Comparison of ENCODE assay signal across 8 cellular contexts in the genomic region with DNA sequence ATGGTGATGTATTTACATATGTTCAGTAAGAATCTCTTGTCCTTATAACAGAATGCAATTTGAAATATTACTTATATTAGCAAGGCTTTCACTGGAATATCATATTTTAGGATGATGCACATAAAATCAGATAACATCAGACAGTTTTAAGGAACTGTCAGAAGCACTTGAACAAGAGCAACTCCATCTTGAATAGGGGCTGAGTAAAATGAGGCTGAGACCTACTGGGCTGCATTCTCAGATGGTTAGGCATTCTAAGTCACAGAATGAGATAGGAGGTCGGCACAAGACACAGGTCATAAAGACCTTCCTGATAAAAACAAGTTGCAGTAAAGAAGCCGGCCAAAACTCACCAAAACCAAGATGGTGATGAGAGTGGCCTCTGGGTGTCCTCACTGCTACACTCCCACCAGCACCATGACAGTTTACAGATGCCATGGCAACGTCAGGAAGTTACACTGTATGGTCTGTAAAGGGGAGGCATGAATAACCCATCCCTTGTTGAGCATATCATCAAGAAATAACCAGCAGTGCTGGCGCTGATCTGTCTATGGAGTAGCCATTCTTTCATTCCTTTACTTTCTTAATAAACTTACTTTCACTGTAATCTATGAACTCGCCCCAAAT. TPM values are rescaled to one million over a fixed set of nuclear protein-coding genes. Genes with fewer than 3 reads are reported as not detected.
DNase-seq lines count a peak whose midpoint lies in the region; ATAC-seq, FAIRE-seq and TF ChIP-seq lines count a peak whose summit lies in the region.
"Had no signal": no experiment of that assay in that cellular context is flagged by ENCODE, and none has a peak within 500 bp of the region (broad histone marks: within the 10 kb centered on the region; RNA-seq: fewer than 3 reads in every experiment).

No MANE protein-coding gene starts in this region.

- H3K27me3 Mint-ChIP-seq in activated naive CD8-positive, alpha-beta T cell treated with anti-CD3 and anti-CD28 coated beads, Interleukin-2, amount 50 U/mL, for 24 hours = no peaks in the 10 kb centered on the region
- no peaks in the 10 kb centered on the region for H3K27me3 Mint-ChIP-seq in neural progenitor cell (ENCODE audit: insufficient read depth, low read depth)

- no peak overlapping the region for H2AFZ ChIP-seq in neural progenitor cell (replicated peaks)

- H3K4me1 ChIP-seq in neural progenitor cell (peaks cover 7% of the 10 kb centered on the region), esophagus squamous epithelium (no peaks in the 10 kb centered on the region)

- no peak for TF ChIP-seq POLR2A in GM12891 (IDR thresholded peaks at IDR 0.05; ENCODE audit: low read depth, low read length)
- TF ChIP-seq POLR2A in NB4 (IDR thresholded peaks at IDR 0.05; ENCODE audit: extremely low read depth, insufficient read length) = no peak
- no peak for TF ChIP-seq POLR2A in esophagus squamous epithelium (IDR thresholded peaks at IDR 0.05)
- no peak for TF ChIP-seq POLR2A in H54 (IDR thresholded peaks at IDR 0.05; ENCODE audit: low read depth, low read length)

- 70 to 71% methylated on average over 5 of the region's 5 CpGs for WGBS in esophagus squamous epithelium, 2 donors

- H3K9me3 ChIP-seq in neural progenitor cell (ENCODE audit: low read depth) (no peaks in the 10 kb centered on the region), esophagus squamous epithelium (no peaks in the 10 kb centered on the region)

- no peaks in the 10 kb centered on the region for H3K27me3 ChIP-seq in neural progenitor cell
- H3K27me3 ChIP-seq in esophagus squamous epithelium = no peaks in the 10 kb centered on the region

- no peaks in the 10 kb centered on the region for H3K36me3 Mint-ChIP-seq in activated naive CD8-positive, alpha-beta T cell treated with anti-CD3 and anti-CD28 coated beads, Interleukin-2, amount 50 U/mL, for 24 hours (ENCODE audit: low read depth)
- H3K36me3 Mint-ChIP-seq in neural progenitor cell = no peaks in the 10 kb centered on the region

- H3K4me3 Mint-ChIP-seq in activated naive CD8-positive, alpha-beta T cell treated with anti-CD3 and anti-CD28 coated beads, Interleukin-2, amount 50 U/mL, for 24 hours = no peak overlapping the region
- no peak overlapping the region for H3K4me3 Mint-ChIP-seq in neural progenitor cell

- ATAC-seq in activated naive CD8-positive, alpha-beta T cell treated with anti-CD3 and anti-CD28 coated beads, Interleukin-2, amount 50 U/mL, for 24 hours = no peak
- no peak for ATAC-seq in GM18502 (IDR thresholded peaks at IDR 0.05; ENCODE audit: poor library complexity, unreplicated experiment)

- TF ChIP-seq CTCF in NB4 (IDR thresholded peaks at IDR 0.05; ENCODE audit: low read depth, low read length) (no peak), neural progenitor cell (IDR thresholded peaks at IDR 0.05) (peak; percentile 38), esophagus squamous epithelium (IDR thresholded peaks at IDR 0.05) (peak in 1 of 6 experiments; percentile 6)

- FAIRE-seq in GM12891 (lab: Jason Lieb, UNC) (peak; percentile 78), H54 (lab: Jason Lieb, UNC) (no peak)

- no peak overlapping the region for H3K4me2 ChIP-seq in neural progenitor cell

- no peaks in the 10 kb centered on the region for H3K9me3 Mint-ChIP-seq in activated naive CD8-positive, alpha-beta T cell treated with anti-CD3 and anti-CD28 coated beads, Interleukin-2, amount 50 U/mL, for 24 hours
- peaks cover 2% of the 10 kb centered on the region for H3K9me3 Mint-ChIP-seq in neural progenitor cell

- H3K27ac ChIP-seq in neural progenitor cell (no peak overlapping the region), esophagus squamous epithelium (no peak overlapping the region)

- H3K36me3 ChIP-seq in neural progenitor cell (no peaks in the 10 kb centered on the region), esophagus squamous epithelium (no peaks in the 10 kb centered on the region)

- H3K4me1 Mint-ChIP-seq in activated naive CD8-positive, alpha-beta T cell treated with anti-CD3 and anti-CD28 coated beads, Interleukin-2, amount 50 U/mL, for 24 hours = peaks cover 3% of the 10 kb centered on the region
- no peaks in the 10 kb centered on the region for H3K4me1 Mint-ChIP-seq in neural progenitor cell

- DNase-seq in GM12891 (ENCODE audit: insufficient read length, low spot score) = no peak
- peak; percentile 48 for DNase-seq in NB4 (ENCODE audit: low read depth)
- peak; percentile 19 for DNase-seq in activated naive CD8-positive, alpha-beta T cell treated with anti-CD3 and anti-CD28 coated beads, Interleukin-2, amount 50 U/mL, for 24 hours
- no peak for DNase-seq in neural progenitor cell (ENCODE audit: low spot score)
- DNase-seq in esophagus squamous epithelium (lab: John Stamatoyannopoulos, UW) = no peak
- no peak for DNase-seq in H54 (ENCODE audit: insufficient read length, low spot score)
- DNase-seq: amniotic stem cell had no signal

- H4K20me1 ChIP-seq in neural progenitor cell (ENCODE audit: low read depth) = no peaks in the 10 kb centered on the region

- H3F3A ChIP-seq in neural progenitor cell (ENCODE audit: low read depth) = peaks cover 5% of the 10 kb centered on the region

- H3K4me3 ChIP-seq in NB4 (ENCODE audit: low read depth, low read length) (no peak overlapping the region), neural progenitor cell (no peak overlapping the region), esophagus squamous epithelium (no peak overlapping the region)

- H3K9ac ChIP-seq in neural progenitor cell = no peak overlapping the region

- H3K27ac Mint-ChIP-seq in activated naive CD8-positive, alpha-beta T cell treated with anti-CD3 and anti-CD28 coated beads, Interleukin-2, amount 50 U/mL, for 24 hours = no peak overlapping the region
- no peak overlapping the region for H3K27ac Mint-ChIP-seq in neural progenitor cell

- intact Hi-C loops in esophagus squamous epithelium (cut with DNase I) = no loop called here

- H3K79me2 ChIP-seq in neural progenitor cell (ENCODE audit: low read depth) = no peaks in the 10 kb centered on the region

TF ChIP-seq in GM12891, 5 proteins besides CTCF, POLR2A, EP300 and RAD21:
- no peak for TF ChIP-seq POLR2AphosphoS5 (IDR thresholded peaks at IDR 0.05; ENCODE audit: low read depth, low read length)
- TF ChIP-seq PAX5 (IDR thresholded peaks at IDR 0.05; ENCODE audit: insufficient read depth, low read length, severe bottlenecking) = no peak
- no peak for TF ChIP-seq POU2F2 (IDR thresholded peaks at IDR 0.05; ENCODE audit: low read depth, low read length)
- no peak for TF ChIP-seq TAF1 (IDR thresholded peaks at IDR 0.05; ENCODE audit: low read depth, low read length)
- no peak for TF ChIP-seq SPI1 (IDR thresholded peaks at IDR 0.05; ENCODE audit: low read depth, low read length)

RNA-seq across cellular contexts. Expression of a gene that starts 27.6 kb away (rescaled TPM):
- 23.0 TPM for polyA plus RNA-seq in GM12891 (2012; ENCODE audit: low read depth, missing spikeins)
- total RNA-seq in neural progenitor cell (ENCODE audit: low replicate concordance) = 6.2 and 6.8 TPM in 2 replicates
- 10 to 100 TPM; 11.3 to 17.3 (median 13.8) TPM for total RNA-seq in esophagus squamous epithelium

Comparison
In these comparisons a context has a peak if more than half of its experiments do, and no peak if none do; other contexts are left out.
1. DNase-seq: peak in NB4 (single experiment) and activated naive CD8-positive, alpha-beta T cell treated with anti-CD3 and anti-CD28 coated beads, Interleukin-2, amount 50 U/mL, for 24 hours (single experiment); none in GM12891 (single experiment), neural progenitor cell (single experiment), esophagus squamous epithelium (single experiment) and H54 (single experiment).